Comparison of ENCODE assay signal across 10 cellular contexts in genomic region chr22:37552560-37553163, GRCh38. TPM values are rescaled to one million over a fixed set of nuclear protein-coding genes. Genes with fewer than 3 reads are reported as not detected.
DNase-seq lines count a peak whose midpoint lies in the region; TF ChIP-seq lines count a peak whose summit lies in the region.
"Had no signal": no experiment of that assay in that cellular context is flagged by ENCODE, and none has a peak within 500 bp of the region (broad histone marks: within the 10 kb centered on the region; RNA-seq: fewer than 3 reads in every experiment).

No MANE protein-coding gene starts in this region.

- no peak for TF ChIP-seq CTCF in dorsolateral prefrontal cortex (IDR thresholded peaks at IDR 0.05 in 54 of 56, conservative IDR thresholded peaks at IDR 0.05 in 2 of 56; ENCODE audit: low read depth in 1 of 56, partially characterized antibody in 56 of 56)

- DNase-seq in MG63: peak; percentile 56
- no peak for DNase-seq in dorsolateral prefrontal cortex
- DNase-seq in left kidney (ENCODE audit: low read depth, low spot score): peak; percentile 95
- no peak for DNase-seq in putamen (ENCODE audit: low spot score)
- DNase-seq in NCI-H2196 treated with DMSO at 0.1 percent for 48 hours (lab: John Stamatoyannopoulos, UW; ENCODE audit: unreplicated experiment): no peak
- no peak for DNase-seq in AG08396 (ENCODE audit: low spot score)
- DNase-seq in NCI-H2107 (lab: John Stamatoyannopoulos, UW): no peak
- DNase-seq: stimulated activated CD4-positive, alpha-beta T cell treated with anti-CD3 and anti-CD28 coated beads, Interleukin-4, amount 100 ng/mL, for 1 hour had no signal

- H3K27ac ChIP-seq in dorsolateral prefrontal cortex: peak overlapping the region in 54 of 59 donors; percentile 2 to 98 (median 85)
- H3K27ac ChIP-seq in temporal lobe (ENCODE audit: low read depth, low read length): peak overlapping the region; percentile 87

- no peaks in the 10 kb centered on the region for H3K9me3 ChIP-seq in MG63

- intact Hi-C loops in dorsolateral prefrontal cortex (cut with DNase I): no loop called here

- no peak overlapping the region for H3K4me3 ChIP-seq in MG63
- H3K4me3 ChIP-seq in dorsolateral prefrontal cortex: no peak overlapping the region

- H3K36me3 ChIP-seq in MG63: no peaks in the 10 kb centered on the region

- H3K27me3 ChIP-seq in MG63 (no peaks in the 10 kb centered on the region), dorsolateral prefrontal cortex (no peaks in the 10 kb centered on the region)

RNA-seq across cellular contexts. Expression of gene CDC42EP1, which starts 7.6 kb away (rescaled TPM):
- total RNA-seq in MG63 (2014; rRNA removed; shearing (Covaris generic); ENCODE audit: low replicate concordance): 31.6 and 38.5 TPM in 2 replicates
- total RNA-seq in dorsolateral prefrontal cortex: 100 to 1,000 TPM in 9 of 120 experiments, 10 to 100 TPM in 111; 12.4 to 203 (median 48.3) TPM
- 3.4 TPM for total RNA-seq in temporal lobe

RNA-seq across cellular contexts. Expression of gene LGALS2, which starts 27.2 kb away (rescaled TPM):
- not detected in 2 replicates for total RNA-seq in MG63 (2014; rRNA removed; shearing (Covaris generic); ENCODE audit: low replicate concordance)
- 1 to 10 TPM in 3 of 120 experiments, not detected in 117; 1.4 to 2.5 (median 1.5) TPM for total RNA-seq in dorsolateral prefrontal cortex
- total RNA-seq in temporal lobe: not detected
- total RNA-seq: SK-MEL-5 had no signal

RNA-seq across cellular contexts. Expression of gene CARD10, which starts 33.4 kb away (rescaled TPM):
- 17.1 and 18.9 TPM in 2 replicates for total RNA-seq in MG63 (2014; rRNA removed; shearing (Covaris generic); ENCODE audit: low replicate concordance)
- total RNA-seq in dorsolateral prefrontal cortex (1 to 10 TPM; 1.0 to 7.3 (median 2.8) TPM), temporal lobe (4.7 TPM)

RNA-seq across cellular contexts. Expression of gene GGA1, which starts 56.0 kb away (rescaled TPM):
- total RNA-seq in MG63 (2014; rRNA removed; shearing (Covaris generic); ENCODE audit: low replicate concordance): 13.8 and 33.2 TPM in 2 replicates
- total RNA-seq in dorsolateral prefrontal cortex (10 to 100 TPM; 45.6 to 94.6 (median 65.5) TPM), temporal lobe (27.5 TPM)

Comparison
In these comparisons a context has a peak if more than half of its experiments do, and no peak if none do; other contexts are left out.
1. DNase-seq: peak in MG63 (single experiment) and left kidney (single experiment); none in dorsolateral prefrontal cortex (0 of 10), putamen (single experiment), NCI-H2196 treated with DMSO at 0.1 percent for 48 hours (single experiment), AG08396 (single experiment) and NCI-H2107 (single experiment).